ENCODE assay signal across 8 cellular contexts in genomic region chr3:139935071-139935865, GRCh38. TPM values are rescaled to one million over a fixed set of nuclear protein-coding genes. Genes with fewer than 3 reads are reported as not detected.
A peak's percentile ranks its signal among the peaks of the same experiment; 100 is the strongest.
DNase-seq lines count a peak whose midpoint lies in the region; ATAC-seq and TF ChIP-seq lines count a peak whose summit lies in the region.

Gene CLSTN2, plus strand, starts transcription at chr3:139935185.

- peak within 1 kb of the TSS; percentile 89 for H3K4me3 Mint-ChIP-seq in chondrocyte (ENCODE audit: unreplicated experiment)

- no peaks in the 10 kb centered on the region for H3K36me3 Mint-ChIP-seq in chondrocyte (ENCODE audit: low read depth)

- no peaks in the 10 kb centered on the region for H3K9me3 Mint-ChIP-seq in chondrocyte (ENCODE audit: low read depth)

- peak within 1 kb of the TSS; percentile 27 for H3K27ac ChIP-seq in layer of hippocampus (ENCODE audit: low read depth, low read length)

- DNase-seq in NCI-H82 (lab: John Stamatoyannopoulos, UW) = peak; percentile 87
- no peak for DNase-seq in NCI-H82 treated with DMSO at 0.1 percent for 48 hours (lab: John Stamatoyannopoulos, UW; ENCODE audit: unreplicated experiment)
- peak; percentile 26 for DNase-seq in NCI-H748 treated with DMSO at 0.1 percent for 48 hours (lab: John Stamatoyannopoulos, UW)
- no peak for DNase-seq in chondrocyte (ENCODE audit: low spot score)
- DNase-seq in stimulated activated naive CD8-positive, alpha-beta T cell treated with anti-CD3 and anti-CD28 coated beads, Interleukin-15, Interleukin-2, amounts not matched to agents 100 U/mL and 50 U/mL, for 24 hours = peak; percentile 29

- peaks cover 2% of the 10 kb centered on the region for H3K27me3 ChIP-seq in layer of hippocampus (ENCODE audit: control insufficient read depth, insufficient read depth, low read length)

- peaks cover 35% of the 10 kb centered on the region for H3K4me1 Mint-ChIP-seq in chondrocyte (ENCODE audit: low read depth)

- H3K27me3 Mint-ChIP-seq in chondrocyte (ENCODE audit: low read depth) = no peaks in the 10 kb centered on the region

- no peak for TF ChIP-seq CTCF in chondrocyte (IDR thresholded peaks at IDR 0.05)

- H3K27ac Mint-ChIP-seq in chondrocyte (ENCODE audit: unreplicated experiment) = peak within 1 kb of the TSS; percentile 66

- ATAC-seq in HG02938 (IDR thresholded peaks at IDR 0.05; ENCODE audit: unreplicated experiment) = peak; percentile 50
- peak; percentile 45 for ATAC-seq in stimulated activated naive CD8-positive, alpha-beta T cell treated with anti-CD3 and anti-CD28 coated beads, Interleukin-15, Interleukin-2, amounts not matched to agents 100 U/mL and 50 U/mL, for 24 hours
- ATAC-seq in GM21737 (IDR thresholded peaks at IDR 0.05; ENCODE audit: unreplicated experiment) = no peak

RNA-seq across cellular contexts. Expression of gene CLSTN2, which starts in this region (rescaled TPM):
- total RNA-seq in chondrocyte = 63.7 to 92.7 TPM (median 65.0 TPM) in 3 replicates

Comparison
In these comparisons a context has a peak if more than half of its experiments do, and no peak if none do; other contexts are left out.
1. DNase-seq: peak in NCI-H82 (single experiment), NCI-H748 treated with DMSO at 0.1 percent for 48 hours (single experiment) and stimulated activated naive CD8-positive, alpha-beta T cell treated with anti-CD3 and anti-CD28 coated beads, Interleukin-15, Interleukin-2, amounts not matched to agents 100 U/mL and 50 U/mL, for 24 hours (single experiment); none in NCI-H82 treated with DMSO at 0.1 percent for 48 hours (single experiment) and chondrocyte (single experiment).